Comparison of ENCODE assay signal across 8 cellular contexts in genomic region chr22:25403752-25404471, GRCh38.
A peak's percentile ranks its signal among the peaks of the same experiment; 100 is the strongest.
DNase-seq lines count a peak whose midpoint lies in the region; ATAC-seq and TF ChIP-seq lines count a peak whose summit lies in the region.

No MANE protein-coding gene starts in this region.

- H3K27ac ChIP-seq in right cardiac atrium (ENCODE audit: low read length) (peak overlapping the region; percentile 96), sigmoid colon (peak overlapping the region; percentile 88 to 94 (median 92))

- no peak for ATAC-seq in activated T-helper 17 cell treated with anti-CD3 and anti-CD28 coated beads, Interleukin-2, amount 50 U/mL, for 72 hours (replicated peaks)
- no peak for ATAC-seq in right cardiac atrium
- no peak for ATAC-seq in HG02610 (IDR thresholded peaks at IDR 0.05; ENCODE audit: unreplicated experiment)

- DNase-seq in GM03348 (ENCODE audit: low spot score) (peak; percentile 45), Kasumi-1 (lab: John Stamatoyannopoulos, UW) (peak; percentile 35 to 49), right cardiac atrium (no peak), sigmoid colon (peak; percentile 64), T-helper 9 cell (no peak)
- no peak for DNase-seq in central memory CD4-positive, alpha-beta T cell

- no peaks in the 10 kb centered on the region for H3K36me3 Mint-ChIP-seq in activated T-helper 17 cell treated with anti-CD3 and anti-CD28 coated beads, Interleukin-2, amount 50 U/mL, for 72 hours (ENCODE audit: low read depth)

- peaks cover 7% of the 10 kb centered on the region for H3K4me1 Mint-ChIP-seq in activated T-helper 17 cell treated with anti-CD3 and anti-CD28 coated beads, Interleukin-2, amount 50 U/mL, for 72 hours

- no peaks in the 10 kb centered on the region for H3K36me3 ChIP-seq in sigmoid colon

- 13% methylated on average over 17 of the region's 17 CpGs for WGBS in right cardiac atrium
- 5 to 18% methylated on average over 17 of the region's 17 CpGs for WGBS in sigmoid colon, 2 donors

- no peaks in the 10 kb centered on the region for H3K27me3 Mint-ChIP-seq in activated T-helper 17 cell treated with anti-CD3 and anti-CD28 coated beads, Interleukin-2, amount 50 U/mL, for 72 hours

- H3K9me3 Mint-ChIP-seq in activated T-helper 17 cell treated with anti-CD3 and anti-CD28 coated beads, Interleukin-2, amount 50 U/mL, for 72 hours: no peaks in the 10 kb centered on the region

- TF ChIP-seq CTCF in sigmoid colon (IDR thresholded peaks at IDR 0.05): no peak

- no peaks in the 10 kb centered on the region for H3K27me3 ChIP-seq in right cardiac atrium (ENCODE audit: control insufficient read depth, insufficient read depth)
- H3K27me3 ChIP-seq in sigmoid colon: no peaks in the 10 kb centered on the region

- H3K4me3 ChIP-seq in right cardiac atrium (ENCODE audit: low read length) (peak overlapping the region; percentile 96), sigmoid colon (peak overlapping the region; percentile 44 to 95 (median 88))

- intact Hi-C loops in right cardiac atrium (cut with DNase I): no loop called here
- intact Hi-C loops in sigmoid colon (cut with DNase I): loop anchor here (5.0 kb wide), 1 partner anchor 43 kb away; no protein-coding TSS in a partner anchor

- no peak for TF ChIP-seq EP300 in sigmoid colon (IDR thresholded peaks at IDR 0.05)

- TF ChIP-seq POLR2A in sigmoid colon (IDR thresholded peaks at IDR 0.05): no peak

- peak overlapping the region; percentile 80 for H3K4me3 Mint-ChIP-seq in activated T-helper 17 cell treated with anti-CD3 and anti-CD28 coated beads, Interleukin-2, amount 50 U/mL, for 72 hours

- H3K9me3 ChIP-seq in right cardiac atrium (ENCODE audit: control insufficient read depth, low read length) (no peaks in the 10 kb centered on the region), sigmoid colon (no peaks in the 10 kb centered on the region)

- peaks cover 19% of the 10 kb centered on the region for H3K4me1 ChIP-seq in right cardiac atrium (ENCODE audit: control insufficient read depth, insufficient read depth, low read length)
- H3K4me1 ChIP-seq in sigmoid colon: peaks cover 0 to 48% (median 46%) of the 10 kb centered on the region in 4 donors

- peak overlapping the region; percentile 54 for H3K27ac Mint-ChIP-seq in activated T-helper 17 cell treated with anti-CD3 and anti-CD28 coated beads, Interleukin-2, amount 50 U/mL, for 72 hours

Comparison
In these comparisons a context has a peak if more than half of its experiments do, and no peak if none do; other contexts are left out.
1. DNase-seq: peak in GM03348 (single experiment), Kasumi-1 (2 of 2) and sigmoid colon (single experiment); none in right cardiac atrium (0 of 3), central memory CD4-positive, alpha-beta T cell (single experiment) and T-helper 9 cell (single experiment).